1 cellular context compared by ENCODE assay signal in genomic region chr3:69051796-69052566, GRCh38.
A peak's percentile ranks its signal among the peaks of the same experiment; 100 is the strongest.
TF ChIP-seq lines count a peak whose summit lies in the region.

TMF1 (minus strand) TSS chr3:69052333; CDS start chr3:69052086, 247 bp downstream.

TF ChIP-seq in IMR-90, 13 proteins besides CTCF, POLR2A, EP300 and RAD21 (continued from another document):
- TF ChIP-seq NFE2L2 (IDR thresholded peaks at IDR 0.05; ENCODE audit: low read depth, low read length) (no peak), CEBPB (IDR thresholded peaks at IDR 0.05; ENCODE audit: low read depth, low read length) (no peak), MAZ (IDR thresholded peaks at IDR 0.05; ENCODE audit: borderline replicate concordance, low read depth, low read length) (peak; percentile 34; the same call in 1 of the 2 replicates), MAFK (IDR thresholded peaks at IDR 0.05; ENCODE audit: low read depth, low read length) (0 out of 2 replicates have a peak, but pooled peaks have one; percentile 16), USF2 (IDR thresholded peaks at IDR 0.05; ENCODE audit: low read depth, low read length) (no peak), MXI1 (IDR thresholded peaks at IDR 0.05; ENCODE audit: borderline replicate concordance, low read depth, low read length) (peak; percentile 71; the same call in 1 of the 2 replicates), FOS (IDR thresholded peaks at IDR 0.05; ENCODE audit: low read depth, low read length) (no peak), CHD1 (IDR thresholded peaks at IDR 0.05; ENCODE audit: low read depth, low read length) (no peak)
